1 cellular context compared by ENCODE assay signal in the genomic region with DNA sequence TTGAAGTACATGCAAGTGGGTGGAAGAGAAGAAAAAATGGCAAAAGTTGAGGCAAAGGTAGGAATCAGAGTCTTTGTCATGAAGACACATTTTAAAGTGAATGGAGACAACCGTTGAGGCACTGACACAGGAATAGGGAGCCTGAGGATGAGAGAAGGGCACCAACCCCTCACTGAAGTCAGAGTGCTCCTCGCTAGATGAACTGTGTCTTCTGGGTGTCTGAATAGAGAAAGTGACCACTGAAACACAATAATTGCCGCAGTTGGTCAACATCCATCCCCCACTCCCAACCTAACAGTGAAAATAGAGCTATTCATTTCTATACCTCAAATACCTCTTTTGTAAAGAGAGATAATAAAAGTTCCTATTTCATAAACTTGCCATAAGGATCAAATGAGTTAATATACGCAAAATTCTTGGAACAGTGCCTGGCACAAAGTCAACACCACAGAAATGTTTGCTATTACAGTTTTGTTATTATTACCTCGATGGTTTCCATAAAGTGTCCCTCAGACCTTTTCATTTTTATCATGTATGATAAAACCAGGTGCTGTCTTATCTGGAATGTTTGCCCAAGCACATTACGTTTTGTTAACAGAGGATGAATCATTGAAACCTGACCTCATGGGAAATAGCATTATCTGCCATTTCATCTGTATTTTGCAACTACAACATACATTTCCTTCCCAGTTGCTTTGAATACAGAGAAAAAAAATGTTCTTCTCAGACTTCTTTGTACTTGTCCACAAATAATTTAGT.
TF ChIP-seq lines count a peak whose summit lies in the region.

No MANE protein-coding gene starts in this region.

TF ChIP-seq in K562, 482 proteins besides CTCF, POLR2A, EP300 and RAD21 (continued from another document and continues in another):
- TF ChIP-seq, protein P1, sequence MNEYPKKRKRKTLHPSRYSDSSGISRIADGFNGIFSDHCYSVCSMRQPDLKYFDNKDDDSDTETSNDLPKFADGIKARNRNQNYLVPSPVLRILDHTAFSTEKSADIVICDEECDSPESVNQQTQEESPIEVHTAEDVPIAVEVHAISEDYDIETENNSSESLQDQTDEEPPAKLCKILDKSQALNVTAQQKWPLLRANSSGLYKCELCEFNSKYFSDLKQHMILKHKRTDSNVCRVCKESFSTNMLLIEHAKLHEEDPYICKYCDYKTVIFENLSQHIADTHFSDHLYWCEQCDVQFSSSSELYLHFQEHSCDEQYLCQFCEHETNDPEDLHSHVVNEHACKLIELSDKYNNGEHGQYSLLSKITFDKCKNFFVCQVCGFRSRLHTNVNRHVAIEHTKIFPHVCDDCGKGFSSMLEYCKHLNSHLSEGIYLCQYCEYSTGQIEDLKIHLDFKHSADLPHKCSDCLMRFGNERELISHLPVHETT (CRISPR knock-in tag; conservative IDR thresholded peaks at IDR 0.05 in 1 of 2, IDR thresholded peaks at IDR 0.05 in 1 of 2) = no peak
- no peak for TF ChIP-seq DDX20 (tag; IDR thresholded peaks at IDR 0.05; ENCODE audit: low read depth)
- TF ChIP-seq HIVEP1 (CRISPR knock-in tag; IDR thresholded peaks at IDR 0.05) = no peak
- TF ChIP-seq KDM4B (IDR thresholded peaks at IDR 0.05; ENCODE audit: borderline replicate concordance in 2 of 2, low read depth in 1 of 2) = no peak
- TF ChIP-seq SMARCA5 (IDR thresholded peaks at IDR 0.05) = no peak
- no peak for TF ChIP-seq TBP (optimal IDR thresholded peaks at IDR 0.05; ENCODE audit: low read depth, low read length)
- TF ChIP-seq NFXL1 (CRISPR knock-in tag; IDR thresholded peaks at IDR 0.05) = no peak
- TF ChIP-seq TBL1XR1 (IDR thresholded peaks at IDR 0.05; ENCODE audit: low read length in 2 of 2) = no peak
- TF ChIP-seq, protein P2, sequence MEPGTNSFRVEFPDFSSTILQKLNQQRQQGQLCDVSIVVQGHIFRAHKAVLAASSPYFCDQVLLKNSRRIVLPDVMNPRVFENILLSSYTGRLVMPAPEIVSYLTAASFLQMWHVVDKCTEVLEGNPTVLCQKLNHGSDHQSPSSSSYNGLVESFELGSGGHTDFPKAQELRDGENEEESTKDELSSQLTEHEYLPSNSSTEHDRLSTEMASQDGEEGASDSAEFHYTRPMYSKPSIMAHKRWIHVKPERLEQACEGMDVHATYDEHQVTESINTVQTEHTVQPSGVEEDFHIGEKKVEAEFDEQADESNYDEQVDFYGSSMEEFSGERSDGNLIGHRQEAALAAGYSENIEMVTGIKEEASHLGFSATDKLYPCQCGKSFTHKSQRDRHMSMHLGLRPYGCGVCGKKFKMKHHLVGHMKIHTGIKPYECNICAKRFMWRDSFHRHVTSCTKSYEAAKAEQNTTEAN (CRISPR knock-in tag; IDR thresholded peaks at IDR 0.05) = no peak
- TF ChIP-seq, protein P3, sequence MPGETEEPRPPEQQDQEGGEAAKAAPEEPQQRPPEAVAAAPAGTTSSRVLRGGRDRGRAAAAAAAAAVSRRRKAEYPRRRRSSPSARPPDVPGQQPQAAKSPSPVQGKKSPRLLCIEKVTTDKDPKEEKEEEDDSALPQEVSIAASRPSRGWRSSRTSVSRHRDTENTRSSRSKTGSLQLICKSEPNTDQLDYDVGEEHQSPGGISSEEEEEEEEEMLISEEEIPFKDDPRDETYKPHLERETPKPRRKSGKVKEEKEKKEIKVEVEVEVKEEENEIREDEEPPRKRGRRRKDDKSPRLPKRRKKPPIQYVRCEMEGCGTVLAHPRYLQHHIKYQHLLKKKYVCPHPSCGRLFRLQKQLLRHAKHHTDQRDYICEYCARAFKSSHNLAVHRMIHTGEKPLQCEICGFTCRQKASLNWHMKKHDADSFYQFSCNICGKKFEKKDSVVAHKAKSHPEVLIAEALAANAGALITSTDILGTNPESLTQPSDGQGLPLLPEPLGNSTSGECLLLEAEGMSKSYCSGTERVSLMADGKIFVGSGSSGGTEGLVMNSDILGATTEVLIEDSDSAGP (CRISPR knock-in tag; IDR thresholded peaks at IDR 0.05) = no peak
- TF ChIP-seq L3MBTL2 (IDR thresholded peaks at IDR 0.05) = no peak
- TF ChIP-seq, protein P4, sequence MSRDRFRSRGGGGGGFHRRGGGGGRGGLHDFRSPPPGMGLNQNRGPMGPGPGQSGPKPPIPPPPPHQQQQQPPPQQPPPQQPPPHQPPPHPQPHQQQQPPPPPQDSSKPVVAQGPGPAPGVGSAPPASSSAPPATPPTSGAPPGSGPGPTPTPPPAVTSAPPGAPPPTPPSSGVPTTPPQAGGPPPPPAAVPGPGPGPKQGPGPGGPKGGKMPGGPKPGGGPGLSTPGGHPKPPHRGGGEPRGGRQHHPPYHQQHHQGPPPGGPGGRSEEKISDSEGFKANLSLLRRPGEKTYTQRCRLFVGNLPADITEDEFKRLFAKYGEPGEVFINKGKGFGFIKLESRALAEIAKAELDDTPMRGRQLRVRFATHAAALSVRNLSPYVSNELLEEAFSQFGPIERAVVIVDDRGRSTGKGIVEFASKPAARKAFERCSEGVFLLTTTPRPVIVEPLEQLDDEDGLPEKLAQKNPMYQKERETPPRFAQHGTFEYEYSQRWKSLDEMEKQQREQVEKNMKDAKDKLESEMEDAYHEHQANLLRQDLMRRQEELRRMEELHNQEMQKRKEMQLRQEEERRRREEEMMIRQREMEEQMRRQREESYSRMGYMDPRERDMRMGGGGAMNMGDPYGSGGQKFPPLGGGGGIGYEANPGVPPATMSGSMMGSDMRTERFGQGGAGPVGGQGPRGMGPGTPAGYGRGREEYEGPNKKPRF (IDR thresholded peaks at IDR 0.05; ENCODE audit: low read depth, low read length) = no peak
- TF ChIP-seq ZKSCAN1 (IDR thresholded peaks at IDR 0.05; ENCODE audit: low read depth, low read length) = no peak
- TF ChIP-seq GATAD2A (IDR thresholded peaks at IDR 0.05) = no peak
- no peak for TF ChIP-seq TAF1 (IDR thresholded peaks at IDR 0.05; ENCODE audit: control insufficient read depth, extremely low read depth, insufficient read depth, low read length, severe bottlenecking)
- TF ChIP-seq, protein P5, sequence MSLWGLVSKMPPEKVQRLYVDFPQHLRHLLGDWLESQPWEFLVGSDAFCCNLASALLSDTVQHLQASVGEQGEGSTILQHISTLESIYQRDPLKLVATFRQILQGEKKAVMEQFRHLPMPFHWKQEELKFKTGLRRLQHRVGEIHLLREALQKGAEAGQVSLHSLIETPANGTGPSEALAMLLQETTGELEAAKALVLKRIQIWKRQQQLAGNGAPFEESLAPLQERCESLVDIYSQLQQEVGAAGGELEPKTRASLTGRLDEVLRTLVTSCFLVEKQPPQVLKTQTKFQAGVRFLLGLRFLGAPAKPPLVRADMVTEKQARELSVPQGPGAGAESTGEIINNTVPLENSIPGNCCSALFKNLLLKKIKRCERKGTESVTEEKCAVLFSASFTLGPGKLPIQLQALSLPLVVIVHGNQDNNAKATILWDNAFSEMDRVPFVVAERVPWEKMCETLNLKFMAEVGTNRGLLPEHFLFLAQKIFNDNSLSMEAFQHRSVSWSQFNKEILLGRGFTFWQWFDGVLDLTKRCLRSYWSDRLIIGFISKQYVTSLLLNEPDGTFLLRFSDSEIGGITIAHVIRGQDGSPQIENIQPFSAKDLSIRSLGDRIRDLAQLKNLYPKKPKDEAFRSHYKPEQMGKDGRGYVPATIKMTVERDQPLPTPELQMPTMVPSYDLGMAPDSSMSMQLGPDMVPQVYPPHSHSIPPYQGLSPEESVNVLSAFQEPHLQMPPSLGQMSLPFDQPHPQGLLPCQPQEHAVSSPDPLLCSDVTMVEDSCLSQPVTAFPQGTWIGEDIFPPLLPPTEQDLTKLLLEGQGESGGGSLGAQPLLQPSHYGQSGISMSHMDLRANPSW (CRISPR knock-in tag; IDR thresholded peaks at IDR 0.05) = no peak
- 0 out of 4 replicates have a peak, but pooled peaks of 1 of the 2 experiments have one; percentile 8 for TF ChIP-seq FOXA3 (CRISPR knock-in tag; conservative IDR thresholded peaks at IDR 0.05 in 1 of 2, IDR thresholded peaks at IDR 0.05 in 1 of 2)
- TF ChIP-seq CHD4 (IDR thresholded peaks at IDR 0.05; ENCODE audit: insufficient read depth, insufficient replicate concordance, low read depth, low read length, poor library complexity, severe bottlenecking) = no peak
- TF ChIP-seq U2AF1 (optimal IDR thresholded peaks at IDR 0.05; ENCODE audit: low read depth, low read length) = no peak
- no peak for TF ChIP-seq NR4A1 (CRISPR knock-in tag; IDR thresholded peaks at IDR 0.05)
- TF ChIP-seq NR4A1 (tag; IDR thresholded peaks at IDR 0.05) = no peak
- no peak for TF ChIP-seq BMI1 (IDR thresholded peaks at IDR 0.05; ENCODE audit: low read length)
- TF ChIP-seq SIX5 (IDR thresholded peaks at IDR 0.05; ENCODE audit: borderline replicate concordance in 1 of 2, insufficient read depth in 1 of 2, low read depth in 1 of 2, low read length in 2 of 2) = no peak
- TF ChIP-seq NFRKB (IDR thresholded peaks at IDR 0.05; ENCODE audit: low read depth) = no peak
- no peak for TF ChIP-seq ZNF75A (CRISPR knock-in tag; IDR thresholded peaks at IDR 0.05)
- TF ChIP-seq ZNF316 (IDR thresholded peaks at IDR 0.05) = no peak
- no peak for TF ChIP-seq MAZ (CRISPR knock-in tag; conservative IDR thresholded peaks at IDR 0.05 in 1 of 2, IDR thresholded peaks at IDR 0.05 in 1 of 2)
- TF ChIP-seq ZNF77 (CRISPR knock-in tag; IDR thresholded peaks at IDR 0.05) = no peak
- no peak for TF ChIP-seq NUFIP1 (IDR thresholded peaks at IDR 0.05; ENCODE audit: partially characterized antibody)
- peak; percentile 56; the same call in 1 of the 2 replicates for TF ChIP-seq ATF7 (IDR thresholded peaks at IDR 0.05)
- TF ChIP-seq PML (IDR thresholded peaks at IDR 0.05; ENCODE audit: low read length) = no peak
- TF ChIP-seq SRSF9 (IDR thresholded peaks at IDR 0.05; ENCODE audit: borderline replicate concordance, low read depth, low read length) = no peak
- TF ChIP-seq ETV5 (CRISPR knock-in tag; IDR thresholded peaks at IDR 0.05; ENCODE audit: low read depth) = no peak
- TF ChIP-seq SMARCA4 (IDR thresholded peaks at IDR 0.05) = peak; percentile 71; the same call in 1 of the 2 replicates
- TF ChIP-seq DMBX1 (CRISPR knock-in tag; IDR thresholded peaks at IDR 0.05; ENCODE audit: borderline replicate concordance) = no peak
- no peak for TF ChIP-seq ZNF644 (tag; IDR thresholded peaks at IDR 0.05; ENCODE audit: low read depth)
- TF ChIP-seq, protein P6, sequence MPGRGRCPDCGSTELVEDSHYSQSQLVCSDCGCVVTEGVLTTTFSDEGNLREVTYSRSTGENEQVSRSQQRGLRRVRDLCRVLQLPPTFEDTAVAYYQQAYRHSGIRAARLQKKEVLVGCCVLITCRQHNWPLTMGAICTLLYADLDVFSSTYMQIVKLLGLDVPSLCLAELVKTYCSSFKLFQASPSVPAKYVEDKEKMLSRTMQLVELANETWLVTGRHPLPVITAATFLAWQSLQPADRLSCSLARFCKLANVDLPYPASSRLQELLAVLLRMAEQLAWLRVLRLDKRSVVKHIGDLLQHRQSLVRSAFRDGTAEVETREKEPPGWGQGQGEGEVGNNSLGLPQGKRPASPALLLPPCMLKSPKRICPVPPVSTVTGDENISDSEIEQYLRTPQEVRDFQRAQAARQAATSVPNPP (IDR thresholded peaks at IDR 0.05; ENCODE audit: borderline replicate concordance, insufficient read depth, insufficient read length) = no peak
- TF ChIP-seq EZH2 (IDR thresholded peaks at IDR 0.05; ENCODE audit: borderline replicate concordance, low read depth, low read length) = no peak
- TF ChIP-seq ZNF57 (CRISPR knock-in tag; IDR thresholded peaks at IDR 0.05) = no peak
- TF ChIP-seq RBM15 (IDR thresholded peaks at IDR 0.05; ENCODE audit: insufficient read depth, low read length) = no peak
- TF ChIP-seq NCOR1 (IDR thresholded peaks at IDR 0.05) = 0 out of 2 replicates have a peak, but pooled peaks have one; percentile 23
- TF ChIP-seq ZNF408 (CRISPR knock-in tag; IDR thresholded peaks at IDR 0.05; ENCODE audit: low read depth) = no peak
- no peak for TF ChIP-seq ZNF699 (CRISPR knock-in tag; IDR thresholded peaks at IDR 0.05; ENCODE audit: insufficient replicate concordance)
- TF ChIP-seq XRCC5 (IDR thresholded peaks at IDR 0.05; ENCODE audit: low read depth, low read length) = no peak
- TF ChIP-seq ZFP30 (CRISPR knock-in tag; IDR thresholded peaks at IDR 0.05; ENCODE audit: borderline replicate concordance) = no peak
- no peak for TF ChIP-seq ZFPM2 (CRISPR knock-in tag; IDR thresholded peaks at IDR 0.05)
- TF ChIP-seq, protein P7, sequence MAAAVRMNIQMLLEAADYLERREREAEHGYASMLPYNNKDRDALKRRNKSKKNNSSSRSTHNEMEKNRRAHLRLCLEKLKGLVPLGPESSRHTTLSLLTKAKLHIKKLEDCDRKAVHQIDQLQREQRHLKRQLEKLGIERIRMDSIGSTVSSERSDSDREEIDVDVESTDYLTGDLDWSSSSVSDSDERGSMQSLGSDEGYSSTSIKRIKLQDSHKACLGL (CRISPR knock-in tag; IDR thresholded peaks at IDR 0.05; ENCODE audit: borderline replicate concordance, poor library complexity, severe bottlenecking) = no peak
- TF ChIP-seq, protein P8, sequence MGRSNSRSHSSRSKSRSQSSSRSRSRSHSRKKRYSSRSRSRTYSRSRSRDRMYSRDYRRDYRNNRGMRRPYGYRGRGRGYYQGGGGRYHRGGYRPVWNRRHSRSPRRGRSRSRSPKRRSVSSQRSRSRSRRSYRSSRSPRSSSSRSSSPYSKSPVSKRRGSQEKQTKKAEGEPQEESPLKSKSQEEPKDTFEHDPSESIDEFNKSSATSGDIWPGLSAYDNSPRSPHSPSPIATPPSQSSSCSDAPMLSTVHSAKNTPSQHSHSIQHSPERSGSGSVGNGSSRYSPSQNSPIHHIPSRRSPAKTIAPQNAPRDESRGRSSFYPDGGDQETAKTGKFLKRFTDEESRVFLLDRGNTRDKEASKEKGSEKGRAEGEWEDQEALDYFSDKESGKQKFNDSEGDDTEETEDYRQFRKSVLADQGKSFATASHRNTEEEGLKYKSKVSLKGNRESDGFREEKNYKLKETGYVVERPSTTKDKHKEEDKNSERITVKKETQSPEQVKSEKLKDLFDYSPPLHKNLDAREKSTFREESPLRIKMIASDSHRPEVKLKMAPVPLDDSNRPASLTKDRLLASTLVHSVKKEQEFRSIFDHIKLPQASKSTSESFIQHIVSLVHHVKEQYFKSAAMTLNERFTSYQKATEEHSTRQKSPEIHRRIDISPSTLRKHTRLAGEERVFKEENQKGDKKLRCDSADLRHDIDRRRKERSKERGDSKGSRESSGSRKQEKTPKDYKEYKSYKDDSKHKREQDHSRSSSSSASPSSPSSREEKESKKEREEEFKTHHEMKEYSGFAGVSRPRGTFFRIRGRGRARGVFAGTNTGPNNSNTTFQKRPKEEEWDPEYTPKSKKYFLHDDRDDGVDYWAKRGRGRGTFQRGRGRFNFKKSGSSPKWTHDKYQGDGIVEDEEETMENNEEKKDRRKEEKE (IDR thresholded peaks at IDR 0.05; ENCODE audit: borderline replicate concordance in 1 of 2, control insufficient read depth in 1 of 2, low read depth in 2 of 2, low read length in 1 of 2) = no peak
- TF ChIP-seq, protein P9, sequence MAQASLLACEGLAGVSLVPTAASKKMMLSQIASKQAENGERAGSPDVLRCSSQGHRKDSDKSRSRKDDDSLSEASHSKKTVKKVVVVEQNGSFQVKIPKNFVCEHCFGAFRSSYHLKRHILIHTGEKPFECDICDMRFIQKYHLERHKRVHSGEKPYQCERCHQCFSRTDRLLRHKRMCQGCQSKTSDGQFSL (CRISPR knock-in tag; IDR thresholded peaks at IDR 0.05) = no peak
- TF ChIP-seq, protein P9 (tag; IDR thresholded peaks at IDR 0.05) = no peak
- TF ChIP-seq POLR2H (tag; IDR thresholded peaks at IDR 0.05; ENCODE audit: low read depth) = no peak
- TF ChIP-seq GATAD2B (IDR thresholded peaks at IDR 0.05; ENCODE audit: borderline replicate concordance) = no peak
- TF ChIP-seq SMAD2 (IDR thresholded peaks at IDR 0.05; ENCODE audit: low read depth, low read length) = no peak
